21 cellular contexts compared by ENCODE assay signal in genomic region chr2:100983201-100983600, GRCh38. TPM values are rescaled to one million over a fixed set of nuclear protein-coding genes. Genes with fewer than 3 reads are reported as not detected.
A peak's percentile ranks its signal among the peaks of the same experiment; 100 is the strongest.
DNase-seq lines count a peak whose midpoint lies in the region; ATAC-seq and TF ChIP-seq lines count a peak whose summit lies in the region.
"Had no signal": no experiment of that assay in that cellular context is flagged by ENCODE, and none has a peak within 500 bp of the region (broad histone marks: within the 10 kb centered on the region; RNA-seq: fewer than 3 reads in every experiment).

No MANE protein-coding gene starts in this region.

- no peak for TF ChIP-seq POLR2A in sigmoid colon (IDR thresholded peaks at IDR 0.05)

- H3K9me3 ChIP-seq in right cardiac atrium (ENCODE audit: control insufficient read depth, low read length) (no peaks in the 10 kb centered on the region), right atrium auricular region (no peaks in the 10 kb centered on the region), mesenchymal stem cell (ENCODE audit: control insufficient read depth, low read length) (no peaks in the 10 kb centered on the region), sigmoid colon (no peaks in the 10 kb centered on the region)
- H3K9me3 ChIP-seq: BLaER1, MG63 had no signal

- no peaks in the 10 kb centered on the region for H3K36me3 Mint-ChIP-seq in activated CD8-positive, alpha-beta memory T cell treated with anti-CD3 and anti-CD28 coated beads, Interleukin-2, amount 10 ng/mL, durations not matched to agents 7 days and 5 days
- H3K36me3 Mint-ChIP-seq: CD4-positive, CD25-positive, alpha-beta regulatory T cell had no signal

- no peak overlapping the region for H2BK12ac ChIP-seq in mesenchymal stem cell (ENCODE audit: low read length in 2 of 2)

- 91% methylated on average over 12 of the region's 12 CpGs for WGBS in right cardiac atrium
- 96% methylated on average over 12 of the region's 12 CpGs for WGBS in mesenchymal stem cell
- 88 to 92% methylated on average over 12 of the region's 12 CpGs for WGBS in sigmoid colon, 2 donors

- H3K79me1 ChIP-seq in mesenchymal stem cell (replicated peaks; ENCODE audit: low read length, poor library complexity, severe bottlenecking), result no peaks in the 10 kb centered on the region

- peak in 1 of 2 donors; percentile 5 for ATAC-seq in right cardiac atrium
- no peak for ATAC-seq in activated CD8-positive, alpha-beta memory T cell treated with anti-CD3 and anti-CD28 coated beads, Interleukin-2, amount 10 ng/mL, durations not matched to agents 7 days and 5 days

- peak overlapping the region; percentile 26 for H2BK15ac ChIP-seq in mesenchymal stem cell (ENCODE audit: low read depth, poor library complexity, severe bottlenecking)

- H2BK120ac ChIP-seq in mesenchymal stem cell (ENCODE audit: low read depth, low read length), result no peak overlapping the region

- H3K27me3 ChIP-seq in right cardiac atrium (ENCODE audit: control insufficient read depth, insufficient read depth), result no peaks in the 10 kb centered on the region
- no peaks in the 10 kb centered on the region for H3K27me3 ChIP-seq in right atrium auricular region
- peaks cover 0 to 3% of the 10 kb centered on the region in 2 experiments for H3K27me3 ChIP-seq in mesenchymal stem cell (ENCODE audit: control insufficient read depth in 1 of 2, insufficient read depth in 1 of 2, low read length in 2 of 2)
- no peaks in the 10 kb centered on the region for H3K27me3 ChIP-seq in sigmoid colon
- H3K27me3 ChIP-seq: BLaER1, MG63 had no signal

- H3K27me3 Mint-ChIP-seq in activated CD8-positive, alpha-beta memory T cell treated with anti-CD3 and anti-CD28 coated beads, Interleukin-2, amount 10 ng/mL, durations not matched to agents 7 days and 5 days, result peaks cover 2% of the 10 kb centered on the region

- H4K91ac ChIP-seq in mesenchymal stem cell (ENCODE audit: low read length), result peak overlapping the region; percentile 2

- H3K4me1 ChIP-seq in right cardiac atrium (ENCODE audit: control insufficient read depth, insufficient read depth, low read length), result peaks cover 4% of the 10 kb centered on the region
- H3K4me1 ChIP-seq in right atrium auricular region, result peaks cover 0 to 11% of the 10 kb centered on the region in 2 donors
- peaks cover 6% of the 10 kb centered on the region for H3K4me1 ChIP-seq in mesenchymal stem cell (ENCODE audit: control insufficient read depth, insufficient read depth, low read depth, low read length)
- peaks cover 0 to 11% (median 8%) of the 10 kb centered on the region in 4 donors for H3K4me1 ChIP-seq in sigmoid colon

- H3K23ac ChIP-seq in mesenchymal stem cell (ENCODE audit: low read length in 2 of 2), result no peak overlapping the region

- H3K18ac ChIP-seq in mesenchymal stem cell (ENCODE audit: low read depth in 1 of 2, low read length in 2 of 2), result no peak overlapping the region

- no peak overlapping the region for H3K4me3 ChIP-seq in right cardiac atrium (ENCODE audit: low read length)
- H3K4me3 ChIP-seq in right atrium auricular region, result no peak overlapping the region
- H3K4me3 ChIP-seq in mesenchymal stem cell (ENCODE audit: insufficient read depth in 1 of 2, low read depth in 1 of 2, low read length in 2 of 2), result no peak overlapping the region
- no peak overlapping the region for H3K4me3 ChIP-seq in sigmoid colon
- H3K4me3 ChIP-seq: BLaER1, MG63, PC-9 had no signal

- no peak overlapping the region for H2BK5ac ChIP-seq in mesenchymal stem cell (ENCODE audit: low read depth, low read length, poor library complexity, severe bottlenecking)

- CTCF ChIA-PET in activated CD8-positive, alpha-beta memory T cell treated with anti-CD3 and anti-CD28 coated beads, Interleukin-2, amount 10 ng/mL, durations not matched to agents 7 days and 5 days (lab: Charles Lee), result interaction anchor here (1.2 to 1.9 kb wide), 3 partner anchors 373 to 388 kb away, joined by 3 to 13 read pairs (median 5); no protein-coding TSS in a partner anchor

- TF ChIP-seq EP300 in sigmoid colon (IDR thresholded peaks at IDR 0.05), result no peak

- no peaks in the 10 kb centered on the region for H3K4me1 Mint-ChIP-seq in activated CD8-positive, alpha-beta memory T cell treated with anti-CD3 and anti-CD28 coated beads, Interleukin-2, amount 10 ng/mL, durations not matched to agents 7 days and 5 days

- no peak overlapping the region for H3K9ac ChIP-seq in mesenchymal stem cell (ENCODE audit: low read length)
- H3K9ac ChIP-seq: BLaER1 had no signal

- H2AFZ ChIP-seq in mesenchymal stem cell (ENCODE audit: low read depth, low read length), result no peak overlapping the region
- H2AFZ ChIP-seq: PC-9 had no signal

- H3K27ac ChIP-seq in right cardiac atrium (ENCODE audit: low read length), result no peak overlapping the region
- H3K27ac ChIP-seq in right atrium auricular region, result peak overlapping the region in 1 of 2 donors; percentile 53
- H3K27ac ChIP-seq in mesenchymal stem cell (ENCODE audit: low read length, poor library complexity, severe bottlenecking), result no peak overlapping the region
- peak overlapping the region in 3 of 4 donors; percentile 29 to 44 (median 31) for H3K27ac ChIP-seq in sigmoid colon
- H3K27ac ChIP-seq: BLaER1 had no signal

- intact Hi-C loops in right cardiac atrium (cut with DNase I), result loop anchor here in 2 of 4 donors (5.0 to 10.0 kb wide), 2 partner anchors 168 to 376 kb away; no protein-coding TSS in a partner anchor
- intact Hi-C loops in sigmoid colon (cut with DNase I), result no loop called here

- H3K4me3 Mint-ChIP-seq in activated CD8-positive, alpha-beta memory T cell treated with anti-CD3 and anti-CD28 coated beads, Interleukin-2, amount 10 ng/mL, durations not matched to agents 7 days and 5 days, result no peak overlapping the region
- H3K4me3 Mint-ChIP-seq: CD4-positive, CD25-positive, alpha-beta regulatory T cell had no signal

- DNase-seq in right cardiac atrium (peak in 2 of 3 donors; percentile 37 to 47), right atrium auricular region (ENCODE audit: low spot score) (no peak), mesenchymal stem cell (no peak), sigmoid colon (peak; percentile 55), HT-29 (ENCODE audit: low spot score) (no peak), RPMI8226 (no peak)
- no peak for DNase-seq in activated CD8-positive, alpha-beta memory T cell treated with anti-CD3 and anti-CD28 coated beads, Interleukin-2, amount 10 ng/mL, durations not matched to agents 7 days and 5 days
- DNase-seq: CD4-positive, CD25-positive, alpha-beta regulatory T cell; H7; IMR-90; KG1; MG63; NCI-H1105 treated with DMSO at 0.1 percent for 48 hours; NCI-H2029; NCI-H446; NCI-H524 treated with DMSO at 0.1 percent for 48 hours; NCI-H774; NK-92 treated with Interleukin-12 subunit alpha and Interleukin-12 subunit beta, amount 100 ng/mL, for 24 hours; PC-9; SHP77 had no signal

- no peak for TF ChIP-seq CTCF in right atrium auricular region (IDR thresholded peaks at IDR 0.05)
- TF ChIP-seq CTCF in sigmoid colon (IDR thresholded peaks at IDR 0.05), result no peak

- no peak overlapping the region for H2AK5ac ChIP-seq in mesenchymal stem cell (ENCODE audit: low read length, severe bottlenecking)

- no peak overlapping the region for H3K14ac ChIP-seq in mesenchymal stem cell (ENCODE audit: low read length in 2 of 2)

- H3K4ac ChIP-seq in mesenchymal stem cell (ENCODE audit: low read depth in 1 of 2, low read length in 2 of 2), result no peak overlapping the region

- peaks cover 20% of the 10 kb centered on the region for H3K36me3 ChIP-seq in right atrium auricular region
- peaks cover 2 to 25% of the 10 kb centered on the region in 2 experiments for H3K36me3 ChIP-seq in mesenchymal stem cell (ENCODE audit: control insufficient read depth in 1 of 2, insufficient read depth in 2 of 2, low read depth in 1 of 2, low read length in 2 of 2)
- peaks cover 0 to 24% (median 8%) of the 10 kb centered on the region in 4 donors for H3K36me3 ChIP-seq in sigmoid colon
- H3K36me3 ChIP-seq: BLaER1, MG63 had no signal

- H3K27ac Mint-ChIP-seq in activated CD8-positive, alpha-beta memory T cell treated with anti-CD3 and anti-CD28 coated beads, Interleukin-2, amount 10 ng/mL, durations not matched to agents 7 days and 5 days, result no peak overlapping the region

- H3K4me2 ChIP-seq in mesenchymal stem cell (ENCODE audit: low read length, poor library complexity, severe bottlenecking), result no peak overlapping the region
- H3K4me2 ChIP-seq: BLaER1, PC-9 had no signal

- no peaks in the 10 kb centered on the region for H3K9me3 Mint-ChIP-seq in activated CD8-positive, alpha-beta memory T cell treated with anti-CD3 and anti-CD28 coated beads, Interleukin-2, amount 10 ng/mL, durations not matched to agents 7 days and 5 days (ENCODE audit: low read depth)
- H3K9me3 Mint-ChIP-seq: CD4-positive, CD25-positive, alpha-beta regulatory T cell had no signal

- H4K8ac ChIP-seq in mesenchymal stem cell (ENCODE audit: low read length), result no peak overlapping the region

RNA-seq across cellular contexts. Expression of gene RPL31, which starts 18.9 kb away (rescaled TPM):
- total RNA-seq in right cardiac atrium (1,000 to 10,000 TPM in 1 of 4 donors, 100 to 1,000 TPM in 3; 822 to 1,044 (median 917) TPM), right atrium auricular region (100 to 1,000 TPM; 437 to 813 TPM), sigmoid colon (1,000 to 10,000 TPM; 1,030 to 2,345 (median 1,749) TPM)
- polyA plus RNA-seq in right cardiac atrium (3,971 TPM), sigmoid colon (1,000 to 10,000 TPM; 5,415 to 7,327 (median 5,660) TPM)
- 1,594 TPM for polyA plus RNA-seq in mesenchymal stem cell (2013, experiment 1 of 2)
- polyA plus RNA-seq in mesenchymal stem cell (2013, experiment 2 of 2), result 1,456 TPM
- 1,454 and 1,668 TPM in 2 replicates for total RNA-seq in HT-29 (2014; rRNA removed; shearing (Covaris generic))
- total RNA-seq in activated CD8-positive, alpha-beta memory T cell treated with anti-CD3 and anti-CD28 coated beads, Interleukin-2, amount 10 ng/mL, durations not matched to agents 7 days and 5 days, result 1,000 to 10,000 TPM; 1,012 to 1,324 TPM

Comparison
In these comparisons a context has a peak if more than half of its experiments do, and no peak if none do; other contexts are left out.
1. DNase-seq: peak in right cardiac atrium (2 of 3) and sigmoid colon (single experiment); none in right atrium auricular region (single experiment), mesenchymal stem cell (single experiment), HT-29 (single experiment), RPMI8226 (single experiment) and activated CD8-positive, alpha-beta memory T cell treated with anti-CD3 and anti-CD28 coated beads, Interleukin-2, amount 10 ng/mL, durations not matched to agents 7 days and 5 days (single experiment).
2. H3K27ac ChIP-seq: peak in sigmoid colon (3 of 4); none in right cardiac atrium (single experiment) and mesenchymal stem cell (single experiment).